ENCODE assay signal across 1 cellular context in the genomic region with DNA sequence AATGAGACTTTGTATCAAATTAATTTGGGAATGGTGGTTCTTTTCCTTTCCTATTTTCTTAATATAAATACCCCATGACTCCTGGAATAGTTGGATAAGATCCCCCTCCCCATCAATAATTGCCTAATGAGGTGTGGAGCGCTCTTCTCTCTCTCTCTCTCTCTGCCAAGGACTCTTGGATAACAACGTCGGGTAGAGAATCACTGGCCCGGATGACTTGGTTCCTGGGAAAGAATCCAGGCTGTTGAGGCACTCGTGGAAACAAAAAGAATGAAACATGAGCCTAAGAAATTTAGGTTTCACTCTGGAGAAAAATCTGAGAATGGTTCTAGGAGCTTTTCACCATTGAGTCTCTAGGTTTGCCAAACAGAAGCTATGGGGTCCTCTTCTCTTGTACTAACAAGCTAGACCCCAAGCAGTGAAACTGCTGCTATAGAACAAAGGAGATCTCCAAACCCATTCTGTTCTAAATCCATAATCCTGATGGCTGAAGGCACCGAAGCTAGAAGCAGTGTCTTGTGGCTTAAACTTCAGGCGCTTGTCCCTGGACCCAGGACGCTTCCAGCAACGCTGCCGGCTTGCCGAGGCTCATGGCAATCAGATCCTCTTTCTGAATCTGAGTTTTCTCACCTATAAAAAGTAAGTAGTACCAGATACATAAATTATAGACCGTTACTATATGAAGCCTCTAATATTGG.
TF ChIP-seq lines count a peak whose summit lies in the region.

No MANE protein-coding gene starts in this region.

TF ChIP-seq in HepG2, 621 proteins besides CTCF, POLR2A, EP300 and RAD21 (continued from another document):
- no peak for TF ChIP-seq HNRNPK (IDR thresholded peaks at IDR 0.05; ENCODE audit: low read depth, low read length, poor library complexity, severe bottlenecking)
- TF ChIP-seq ZNF20 (CRISPR knock-in tag; IDR thresholded peaks at IDR 0.05) = 0 out of 2 replicates have a peak, but pooled peaks have one; percentile 63
- TF ChIP-seq, protein P1, sequence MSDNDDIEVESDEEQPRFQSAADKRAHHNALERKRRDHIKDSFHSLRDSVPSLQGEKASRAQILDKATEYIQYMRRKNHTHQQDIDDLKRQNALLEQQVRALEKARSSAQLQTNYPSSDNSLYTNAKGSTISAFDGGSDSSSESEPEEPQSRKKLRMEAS (IDR thresholded peaks at IDR 0.05) = 0 out of 2 replicates have a peak, but pooled peaks have one; percentile 7
- no peak for TF ChIP-seq PAX8 (CRISPR knock-in tag; IDR thresholded peaks at IDR 0.05; ENCODE audit: borderline replicate concordance)
